In the genomic region with DNA sequence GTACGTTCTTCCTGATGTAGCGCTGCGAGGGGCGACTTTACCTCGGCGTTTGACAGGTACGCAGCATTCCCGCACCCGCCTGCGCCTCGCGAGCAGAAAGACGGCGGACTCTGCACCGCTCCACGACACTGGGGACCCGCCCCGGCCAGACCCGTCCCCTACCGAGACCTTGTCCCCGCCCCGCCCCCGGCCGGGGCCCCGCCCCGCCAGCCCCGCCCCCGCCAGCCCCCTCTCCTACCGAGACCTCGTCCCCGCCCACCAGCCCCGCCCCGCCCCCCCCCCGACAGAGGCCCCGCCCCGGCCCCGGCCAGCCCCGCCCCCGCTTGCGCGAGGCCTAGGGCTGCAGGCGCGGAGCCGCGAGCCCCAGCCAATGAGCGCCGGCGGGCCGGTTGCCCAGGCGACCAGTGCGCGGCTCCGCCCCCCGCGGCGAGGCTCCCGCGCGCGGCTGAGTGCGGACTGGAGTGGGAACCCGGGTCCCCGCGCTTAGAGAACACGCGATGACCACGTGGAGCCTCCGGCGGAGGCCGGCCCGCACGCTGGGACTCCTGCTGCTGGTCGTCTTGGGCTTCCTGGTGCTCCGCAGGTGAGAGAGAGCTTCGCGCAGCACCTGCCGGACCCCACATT, we compare ENCODE assay signal across 8 cellular contexts. TPM values are rescaled to one million over a fixed set of nuclear protein-coding genes. Genes with fewer than 3 reads are reported as not detected.
DNase-seq lines count a peak whose midpoint lies in the region; ATAC-seq lines count a peak whose summit lies in the region.

A gene with protein sequence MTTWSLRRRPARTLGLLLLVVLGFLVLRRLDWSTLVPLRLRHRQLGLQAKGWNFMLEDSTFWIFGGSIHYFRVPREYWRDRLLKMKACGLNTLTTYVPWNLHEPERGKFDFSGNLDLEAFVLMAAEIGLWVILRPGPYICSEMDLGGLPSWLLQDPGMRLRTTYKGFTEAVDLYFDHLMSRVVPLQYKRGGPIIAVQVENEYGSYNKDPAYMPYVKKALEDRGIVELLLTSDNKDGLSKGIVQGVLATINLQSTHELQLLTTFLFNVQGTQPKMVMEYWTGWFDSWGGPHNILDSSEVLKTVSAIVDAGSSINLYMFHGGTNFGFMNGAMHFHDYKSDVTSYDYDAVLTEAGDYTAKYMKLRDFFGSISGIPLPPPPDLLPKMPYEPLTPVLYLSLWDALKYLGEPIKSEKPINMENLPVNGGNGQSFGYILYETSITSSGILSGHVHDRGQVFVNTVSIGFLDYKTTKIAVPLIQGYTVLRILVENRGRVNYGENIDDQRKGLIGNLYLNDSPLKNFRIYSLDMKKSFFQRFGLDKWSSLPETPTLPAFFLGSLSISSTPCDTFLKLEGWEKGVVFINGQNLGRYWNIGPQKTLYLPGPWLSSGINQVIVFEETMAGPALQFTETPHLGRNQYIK (plus strand): TSS at position 424 of the 624 bp plus-strand sequence. CDS start 74 bp downstream, at position 498.

- 2% methylated on average over 49 to 69 of the region's 77 CpGs for WGBS in esophagus, 2 donors

- no peaks in the 10 kb centered on the region for H3K9me3 ChIP-seq in esophagus (ENCODE audit: control insufficient read depth in 2 of 2, insufficient read depth in 1 of 2, low read depth in 1 of 2, low read length in 1 of 2)
- H3K9me3 ChIP-seq in naive thymus-derived CD4-positive, alpha-beta T cell (ENCODE audit: control insufficient read depth in 2 of 3, low read length in 3 of 3), result no peaks in the 10 kb centered on the region

- peak within 1 kb of the TSS; percentile 84 to 94 (median 88) for H3K4me3 Mint-ChIP-seq in naive thymus-derived CD4-positive, alpha-beta T cell

- H3K36me3 Mint-ChIP-seq in naive thymus-derived CD4-positive, alpha-beta T cell, result no peaks in the 10 kb centered on the region

- H3K27me3 ChIP-seq in esophagus (ENCODE audit: control insufficient read depth in 1 of 2, insufficient read depth in 2 of 2, low read length in 2 of 2), result no peaks in the 10 kb centered on the region
- no peaks in the 10 kb centered on the region for H3K27me3 ChIP-seq in naive thymus-derived CD4-positive, alpha-beta T cell (ENCODE audit: control insufficient read depth in 2 of 2, insufficient read depth in 2 of 2, low read length in 2 of 2)

- H3K4me1 Mint-ChIP-seq in naive thymus-derived CD4-positive, alpha-beta T cell, result peaks cover 3 to 19% (median 17%) of the 10 kb centered on the region in 7 donors

- DNase-seq in NCI-H69 (lab: John Stamatoyannopoulos, UW), result peak; percentile 94
- DNase-seq in activated T-cell treated with anti-CD3 and anti-CD28 coated beads for 48 hours (ENCODE audit: low read depth), result peak; percentile 77
- peak; percentile 68 to 88 (median 78) for DNase-seq in naive thymus-derived CD4-positive, alpha-beta T cell
- DNase-seq in stimulated activated CD8-positive, alpha-beta memory T cell treated with anti-CD3 and anti-CD28 coated beads, Interleukin-7, amount 100 ng/mL, for 24 hours (ENCODE audit: low read depth), result peak; percentile 45
- DNase-seq in AML-193 (lab: John Stamatoyannopoulos, UW), result no peak

- CTCF ChIA-PET in naive thymus-derived CD4-positive, alpha-beta T cell (lab: Charles Lee), result no interaction called here

- peaks cover 0 to 2% (median 0%) of the 10 kb centered on the region in 11 donors for H3K9me3 Mint-ChIP-seq in naive thymus-derived CD4-positive, alpha-beta T cell

- intact Hi-C loops in naive thymus-derived CD4-positive, alpha-beta T cell (cut with micrococcal nuclease), result loop anchor here (1.0 to 5.0 kb wide), 11 partner anchors 18 to 384 kb away; a partner anchor contains a TSS

- H3K27me3 Mint-ChIP-seq in naive thymus-derived CD4-positive, alpha-beta T cell, result peaks cover 5 to 60% (median 9%) of the 10 kb centered on the region in 5 donors

- H3K36me3 ChIP-seq in esophagus (ENCODE audit: control insufficient read depth in 2 of 2, insufficient read depth in 2 of 2, low read length in 1 of 2), result no peaks in the 10 kb centered on the region
- H3K36me3 ChIP-seq in naive thymus-derived CD4-positive, alpha-beta T cell (ENCODE audit: control insufficient read depth in 2 of 3, insufficient read depth in 3 of 3, low read length in 3 of 3), result no peaks in the 10 kb centered on the region

- peak within 1 kb of the TSS in 7 of 9 donors; percentile 25 to 89 (median 66) for H3K27ac Mint-ChIP-seq in naive thymus-derived CD4-positive, alpha-beta T cell

- H3K27ac ChIP-seq in esophagus (ENCODE audit: low read depth in 2 of 2, low read length in 1 of 2), result no peak within 1 kb of the TSS
- no peak within 1 kb of the TSS for H3K27ac ChIP-seq in naive thymus-derived CD4-positive, alpha-beta T cell (ENCODE audit: low read depth, low read length)

- peaks cover 0 to 6% of the 10 kb centered on the region in 2 donors for H3K4me1 ChIP-seq in esophagus (ENCODE audit: control insufficient read depth in 2 of 2, insufficient read depth in 2 of 2, low read length in 1 of 2)
- peaks cover 7 to 9% of the 10 kb centered on the region in 2 donors for H3K4me1 ChIP-seq in naive thymus-derived CD4-positive, alpha-beta T cell (ENCODE audit: control insufficient read depth in 2 of 2, insufficient read depth in 2 of 2, low read length in 2 of 2)

- peak within 1 kb of the TSS; percentile 47 to 55 for H3K4me3 ChIP-seq in esophagus (ENCODE audit: low read depth in 1 of 2, low read length in 2 of 2)
- H3K4me3 ChIP-seq in naive thymus-derived CD4-positive, alpha-beta T cell (ENCODE audit: low read length), result peak within 1 kb of the TSS; percentile 66

- POLR2A ChIA-PET in naive thymus-derived CD4-positive, alpha-beta T cell (lab: Charles Lee), result interaction anchor here (0.7 to 1.5 kb wide), 3 partner anchors 56 to 107 kb away, joined by 3 to 9 read pairs (median 4); a partner anchor contains a TSS

- ATAC-seq in GM18511 (IDR thresholded peaks at IDR 0.05; ENCODE audit: unreplicated experiment) (peak; percentile 81), HG03045 (IDR thresholded peaks at IDR 0.05; ENCODE audit: unreplicated experiment) (peak; percentile 92)
- ATAC-seq in naive thymus-derived CD4-positive, alpha-beta T cell, result peak; percentile 96

RNA-seq across cellular contexts. Expression of the gene that starts here (rescaled TPM):
- 1 to 10 TPM; 2.4 to 3.2 TPM for polyA plus RNA-seq in esophagus
- 1 to 10 TPM in 4 of 5 experiments, under 1 TPM in 1; 0.34 to 2.4 (median 1.7) TPM for total RNA-seq in naive thymus-derived CD4-positive, alpha-beta T cell
- under 1 TPM; 0.26 to 0.57 TPM for polyA plus RNA-seq in naive thymus-derived CD4-positive, alpha-beta T cell

Comparison
In these comparisons a context has a peak if more than half of its experiments do, and no peak if none do; other contexts are left out.
1. DNase-seq: peak in NCI-H69 (single experiment), activated T-cell treated with anti-CD3 and anti-CD28 coated beads for 48 hours (single experiment), naive thymus-derived CD4-positive, alpha-beta T cell (9 of 9) and stimulated activated CD8-positive, alpha-beta memory T cell treated with anti-CD3 and anti-CD28 coated beads, Interleukin-7, amount 100 ng/mL, for 24 hours (single experiment); none in AML-193 (0 of 2).
2. Peak in every context shown above with its lines, with median percentiles within 50 percentile points of each other: ATAC-seq.